In genomic region chr6:152301806-152302568, GRCh38 we compare ENCODE assay signal across 8 cellular contexts.
A peak's percentile ranks its signal among the peaks of the same experiment; 100 is the strongest.
DNase-seq lines count a peak whose midpoint lies in the region; ATAC-seq and TF ChIP-seq lines count a peak whose summit lies in the region.

No MANE protein-coding gene starts in this region.

- H3K4me3 ChIP-seq in kidney epithelial cell (ENCODE audit: low read depth, low read length): peak overlapping the region; percentile 49

- H3K36me3 ChIP-seq in kidney epithelial cell (ENCODE audit: control insufficient read depth, insufficient read depth, low read length): no peaks in the 10 kb centered on the region

- TF ChIP-seq CTCF in kidney epithelial cell (IDR thresholded peaks at IDR 0.05; ENCODE audit: insufficient read depth, low read length, poor library complexity, severe bottlenecking): peak; percentile 57

- DNase-seq in 8988T: peak; percentile 47
- DNase-seq in NCI-H345 (lab: John Stamatoyannopoulos, UW): peak; percentile 83
- DNase-seq in activated CD4-positive, CD25-positive, alpha-beta regulatory T cell treated with anti-CD3 and anti-CD28 coated beads, Interleukin-2, amount 50 U/mL, for 72 hours: peak; percentile 87
- peak; percentile 89 for DNase-seq in cerebellum (ENCODE audit: low spot score)
- no peak for DNase-seq in kidney epithelial cell (ENCODE audit: low read depth)
- DNase-seq in stimulated activated CD4-positive, alpha-beta T cell treated with anti-CD3 and anti-CD28 coated beads, Interleukin-15, amount 100 ng/mL, for 24 hours: peak; percentile 92

- H3K27me3 ChIP-seq in kidney epithelial cell (ENCODE audit: control insufficient read depth, insufficient read depth, low read length): no peaks in the 10 kb centered on the region

- ATAC-seq in GM18520 (IDR thresholded peaks at IDR 0.05; ENCODE audit: unreplicated experiment) (peak; percentile 77), HG03060 (IDR thresholded peaks at IDR 0.05; ENCODE audit: low read depth, unreplicated experiment) (peak; percentile 73)
